Comparison of ENCODE assay signal across 28 cellular contexts in genomic region chr21:14598065-14598464, GRCh38. TPM values are rescaled to one million over a fixed set of nuclear protein-coding genes. Genes with fewer than 3 reads are reported as not detected.
A peak's percentile ranks its signal among the peaks of the same experiment; 100 is the strongest.
DNase-seq lines count a peak whose midpoint lies in the region; ATAC-seq, FAIRE-seq and TF ChIP-seq lines count a peak whose summit lies in the region.
"Had no signal": no experiment of that assay in that cellular context is flagged by ENCODE, and none has a peak within 500 bp of the region (broad histone marks: within the 10 kb centered on the region; RNA-seq: fewer than 3 reads in every experiment).

No MANE protein-coding gene starts in this region.

- TF ChIP-seq POLR2A in K562 (conservative IDR thresholded peaks at IDR 0.05) = no peak

- H3K4me3 ChIP-seq in K562 = no peak overlapping the region
- no peak overlapping the region for H3K4me3 ChIP-seq in kidney (ENCODE audit: low read length in 2 of 2)
- H3K4me3 ChIP-seq: BLaER1, GM12878 had no signal

- H3K36me3 ChIP-seq in K562 (ENCODE audit: control insufficient read depth, insufficient read depth, low read length) (no peaks in the 10 kb centered on the region), kidney (ENCODE audit: control insufficient read depth in 1 of 2, insufficient read depth in 2 of 2, low read length in 2 of 2) (no peaks in the 10 kb centered on the region)
- H3K36me3 ChIP-seq: BE2C, BLaER1 had no signal

- ATAC-seq in K562 = no peak
- ATAC-seq: GM12878 had no signal

- H3K4me1 ChIP-seq in K562 (replicated peaks in 1 of 2; ENCODE audit: control insufficient read depth in 2 of 2, insufficient read depth in 2 of 2, low read length in 2 of 2) (peaks cover 6 to 35% of the 10 kb centered on the region in 2 experiments; a peak in 4 of 5 replicates), kidney (ENCODE audit: control insufficient read depth in 1 of 2, insufficient read depth in 1 of 2, low read depth in 1 of 2, low read length in 2 of 2) (peaks cover 0 to 4% of the 10 kb centered on the region in 2 donors)
- H3K4me1 ChIP-seq: BE2C, BLaER1 had no signal

- FAIRE-seq in K562 (lab: Jason Lieb, UNC) = no peak
- peak; percentile 12 for FAIRE-seq in endometrium (lab: Jason Lieb, UNC)
- no peak for FAIRE-seq in HTR-8/SVneo (lab: Jason Lieb, UNC)
- FAIRE-seq in kidney (lab: Jason Lieb, UNC) = no peak
- FAIRE-seq: GM12878, GM12892, GM18507 had no signal

- DNase-seq in K562 (ENCODE audit: extremely low read depth in 1 of 4, low spot score in 3 of 4) = no peak
- DNase-seq in HTR-8/SVneo (ENCODE audit: insufficient read length, low spot score) = no peak
- no peak for DNase-seq in stimulated activated CD4-positive, alpha-beta T cell treated with anti-CD3 and anti-CD28 coated beads, Interleukin-2, amount 100 ng/mL, for 48 hours
- no peak for DNase-seq in kidney
- DNase-seq: 8988T; ACHN; BE2C; C1 segment of cervical spinal cord; CD4-positive, alpha-beta memory T cell; CD4-positive, CD25-positive, alpha-beta regulatory T cell; CD8-positive, alpha-beta memory T cell; COR-L47; DMS 273 treated with DMSO at 0.1 percent for 48 hours; DMS153; DMS53; DMS79; DND-41; EL; GDM1 had no signal

- H3K27ac ChIP-seq in K562 (ENCODE audit: extremely low read depth, low read depth, low read length) (no peak overlapping the region), kidney (ENCODE audit: low read depth in 2 of 2, low read length in 2 of 2) (no peak overlapping the region)
- H3K27ac ChIP-seq: BLaER1 had no signal

- POLR2A ChIA-PET in K562 (lab: Yijun Ruan, JAX) = interaction anchor here (1.5 kb wide), 1 partner anchor 13 kb away, joined by 3 read pairs; no protein-coding TSS in a partner anchor

- TF ChIP-seq CTCF in K562 (IDR thresholded peaks at IDR 0.05 in 2 of 3, conservative IDR thresholded peaks at IDR 0.05 in 1 of 3; ENCODE audit: insufficient read depth in 2 of 3, low read depth in 1 of 3, low read length in 3 of 3) (no peak), kidney (IDR thresholded peaks at IDR 0.05; ENCODE audit: borderline replicate concordance, extremely low read depth, insufficient read depth) (no peak)

- intact Hi-C loops in K562 (cut with micrococcal nuclease) = no loop called here
- intact Hi-C loops in kidney (cut with DNase I) = no loop called here

- H3K9ac ChIP-seq in K562 (ENCODE audit: insufficient read depth in 1 of 2, low read depth in 2 of 2, low read length in 2 of 2) = no peak overlapping the region
- H3K9ac ChIP-seq in kidney (ENCODE audit: low read length in 2 of 2) = no peak overlapping the region
- H3K9ac ChIP-seq: BLaER1 had no signal

- no peak for TF ChIP-seq RAD21 in K562 (CRISPR knock-in tag; conservative IDR thresholded peaks at IDR 0.05 in 1 of 2, IDR thresholded peaks at IDR 0.05 in 1 of 2)

- H3K79me2 ChIP-seq in K562 (ENCODE audit: control insufficient read depth, insufficient read depth, low read length) = no peaks in the 10 kb centered on the region

- peak overlapping the region; percentile 28; the same call in 1 of the 2 replicates for H2AFZ ChIP-seq in K562 (ENCODE audit: low read depth, low read length)

- no peaks in the 10 kb centered on the region for H4K20me1 ChIP-seq in K562 (replicated peaks; ENCODE audit: control insufficient read depth, insufficient read depth, low read length)
- H4K20me1 ChIP-seq: BLaER1 had no signal

- H3K27me3 ChIP-seq in K562 (ENCODE audit: control insufficient read depth in 2 of 2, insufficient read depth in 2 of 2, low read length in 2 of 2) = no peaks in the 10 kb centered on the region
- H3K27me3 ChIP-seq: BE2C, BLaER1 had no signal

- CTCF ChIA-PET in K562 (lab: Yijun Ruan, JAX; ENCODE audit: low intra/inter-chr PET ratio) = no interaction called here

- in situ Hi-C loops in K562 (cut with MboI) = no loop called here

- H3K9me3 ChIP-seq in K562 (replicated peaks; ENCODE audit: control insufficient read depth, insufficient read depth, low read depth, low read length) (0 out of 2 replicates have a peak, but pooled peaks cover 3% of the 10 kb centered on the region), kidney (ENCODE audit: control insufficient read depth in 1 of 2, low read length in 2 of 2) (no peaks in the 10 kb centered on the region)
- H3K9me3 ChIP-seq: BE2C, BLaER1 had no signal

- H3K9me1 ChIP-seq in K562 (ENCODE audit: control insufficient read depth, insufficient read depth, low read length) = no peaks in the 10 kb centered on the region

- BruUV-seq in K562 (replicated peaks; lab: Mats Ljungman, UMichigan) = no TSS peak

- no peak for TF ChIP-seq EP300 in K562 (IDR thresholded peaks at IDR 0.05; ENCODE audit: low read length)

- no peak overlapping the region for H3K4me2 ChIP-seq in K562 (ENCODE audit: insufficient read depth, low read length)
- H3K4me2 ChIP-seq: BLaER1 had no signal

TF ChIP-seq in K562, 482 proteins besides CTCF, POLR2A, EP300 and RAD21:
- TF ChIP-seq ZNF740 (CRISPR knock-in tag; IDR thresholded peaks at IDR 0.05) = no peak
- no peak for TF ChIP-seq ZNF740 (tag; IDR thresholded peaks at IDR 0.05)
- TF ChIP-seq PRDM10 (IDR thresholded peaks at IDR 0.05; ENCODE audit: partially characterized antibody) = peak; percentile 95
- peak; percentile 23; the same call in 1 of the 2 replicates for TF ChIP-seq ATF7 (IDR thresholded peaks at IDR 0.05)

RNA-seq across cellular contexts. Expression of gene SAMSN1, which starts 52.0 kb away (rescaled TPM):
- 35.2 and 136 TPM in 2 replicates for total RNA-seq in K562 (2011; cell fraction: chromatin; rRNA removed; ENCODE audit: low replicate concordance)
- total RNA-seq in K562 (2011; cell fraction: nucleolus; rRNA removed) = 20.5 and 30.3 TPM in 2 replicates
- total RNA-seq in K562 (2011; cell fraction: nucleoplasm; rRNA removed) = 46.3 and 72.5 TPM in 2 replicates
- total RNA-seq in K562 (2014; rRNA removed) = 96.8 and 106 TPM in 2 replicates
- 201 and 218 TPM in 2 replicates for total RNA-seq in K562 (2014; rRNA removed; fragmentation: Illumina TruSeq; extraction: Trizol)
- 143 and 159 TPM in 2 replicates for total RNA-seq in K562 (2015; rRNA removed; fragmentation: Illumina TruSeq; extraction: Trizol)
- total RNA-seq in K562 (2021) = 101 and 118 TPM in 2 replicates
- 135 and 151 TPM in 2 replicates for polyA plus RNA-seq in K562 (2011; rRNA removed)
- 22.7 and 52.5 TPM in 2 replicates for polyA plus RNA-seq in K562 (2011; cell fraction: cytosol; rRNA removed)
- polyA plus RNA-seq in K562 (2011; cell fraction: nucleus; rRNA removed) = 48.6 and 89.9 TPM in 2 replicates
- polyA plus RNA-seq in K562 (2012) = 101 and 117 TPM in 2 replicates
- 172 and 209 TPM in 2 replicates for polyA plus RNA-seq in K562 (2014; fragmentation: Illumina TruSeq; extraction: Trizol)
- polyA plus RNA-seq in K562 (2014; fragmentation: Nextera tagmentation; extraction: Ambion mirVana) = 100 to 1,000 TPM; 184 to 223 TPM
- 129 and 135 TPM in 2 replicates for polyA plus RNA-seq in K562 (2014; rRNA removed)
- polyA minus RNA-seq in K562 (2011; rRNA and poly(A)+ RNA removed) = 95.4 and 142 TPM in 2 replicates
- polyA minus RNA-seq in K562 (2011; cell fraction: cytosol; rRNA and poly(A)+ RNA removed) = 33.6 and 37.9 TPM in 2 replicates
- 39.7 and 92.0 TPM in 2 replicates for polyA minus RNA-seq in K562 (2011; cell fraction: nucleus; rRNA and poly(A)+ RNA removed)
- 10.4 TPM for total RNA-seq in kidney
- polyA plus RNA-seq in kidney (ENCODE audit: insufficient read depth, low read depth, low replicate concordance) = 1.4 TPM
- total RNA-seq: A673, Daoy, G401 had no signal
- polyA plus RNA-seq: AG04450 had no signal
